Comparison of ENCODE assay signal across 8 cellular contexts in genomic region chr6:28349344-28349891, GRCh38. TPM values are rescaled to one million over a fixed set of nuclear protein-coding genes. Genes with fewer than 3 reads are reported as not detected.
DNase-seq lines count a peak whose midpoint lies in the region; TF ChIP-seq lines count a peak whose summit lies in the region.

No MANE protein-coding gene starts in this region.

- H3K9me3 Mint-ChIP-seq in glutamatergic neuron (ENCODE audit: unreplicated experiment), result no peaks in the 10 kb centered on the region

- WGBS in spleen, 5 donors, result 2 to 3% (median 2%) methylated on average over 9 of the region's 9 CpGs

- no peak for TF ChIP-seq POLR2A in spleen (IDR thresholded peaks at IDR 0.05)

- H3K27ac ChIP-seq in SJSA1 (0 out of 2 replicates have a peak overlapping the region, but pooled peaks have one; percentile 7), spleen (peak overlapping the region; percentile 24 to 87 (median 84))

- H3K27me3 Mint-ChIP-seq in glutamatergic neuron (ENCODE audit: unreplicated experiment), result peaks cover 2% of the 10 kb centered on the region

- no peaks in the 10 kb centered on the region for H3K27me3 ChIP-seq in SJSA1 (replicated peaks)
- peaks cover 0 to 4% (median 0%) of the 10 kb centered on the region in 7 donors for H3K27me3 ChIP-seq in spleen (replicated peaks in 1 of 7)

- peak overlapping the region; percentile 99 for H3K4me3 Mint-ChIP-seq in glutamatergic neuron (ENCODE audit: unreplicated experiment)

- H3K4me1 Mint-ChIP-seq in glutamatergic neuron (ENCODE audit: low read depth, unreplicated experiment), result peaks cover 8% of the 10 kb centered on the region

- peak overlapping the region; percentile 95 for H3K27ac Mint-ChIP-seq in glutamatergic neuron (ENCODE audit: unreplicated experiment)

- H3K36me3 ChIP-seq in SJSA1 (no peaks in the 10 kb centered on the region; the same call in 1 of the 2 replicates), spleen (no peaks in the 10 kb centered on the region)

- peak; percentile 65 for DNase-seq in NCI-H2227 treated with DMSO at 0.1 percent for 48 hours (lab: John Stamatoyannopoulos, UW)
- DNase-seq in NCI-H2227 (lab: John Stamatoyannopoulos, UW; ENCODE audit: unreplicated experiment), result no peak
- DNase-seq in SJSA1 (ENCODE audit: low read depth in 1 of 2, low spot score in 2 of 2), result no peak
- DNase-seq in glutamatergic neuron, result no peak
- DNase-seq in spleen, result no peak
- DNase-seq in NCI-H345 (lab: John Stamatoyannopoulos, UW), result no peak
- no peak for DNase-seq in cerebellar cortex (ENCODE audit: low spot score)
- DNase-seq in NCI-H1092 (lab: John Stamatoyannopoulos, UW), result no peak

- no peak for TF ChIP-seq CTCF in glutamatergic neuron (IDR thresholded peaks at IDR 0.05; ENCODE audit: partially characterized antibody, unreplicated experiment)
- TF ChIP-seq CTCF in spleen (IDR thresholded peaks at IDR 0.05 in 8 of 11, conservative IDR thresholded peaks at IDR 0.05 in 3 of 11), result no peak

- H3K9me3 ChIP-seq in SJSA1 (replicated peaks) (no peaks in the 10 kb centered on the region), spleen (no peaks in the 10 kb centered on the region)

- peak overlapping the region; percentile 53 for H3K4me3 ChIP-seq in SJSA1
- H3K4me3 ChIP-seq in spleen, result peak overlapping the region; percentile 55 to 84 (median 64)

- H3K36me3 Mint-ChIP-seq in glutamatergic neuron (ENCODE audit: unreplicated experiment), result no peaks in the 10 kb centered on the region

- H3K4me1 ChIP-seq in SJSA1 (replicated peaks), result peaks cover 24% of the 10 kb centered on the region
- H3K4me1 ChIP-seq in spleen, result peaks cover 13 to 38% (median 22%) of the 10 kb centered on the region in 6 donors

- intact Hi-C loops in spleen (cut with DNase I; ENCODE audit: low total_unique reads), result no loop called here

RNA-seq across cellular contexts. Expression of gene ZKSCAN3, which starts 0.3 kb away (rescaled TPM):
- total RNA-seq in SJSA1 (2014; rRNA removed; shearing (Covaris generic)), result 5.9 and 6.9 TPM in 2 replicates
- 16.0 TPM for total RNA-seq in glutamatergic neuron (ENCODE audit: unreplicated experiment)
- 1 to 10 TPM; 4.9 to 8.4 (median 7.1) TPM for total RNA-seq in spleen
- polyA plus RNA-seq in spleen, result 1 to 10 TPM; 1.0 to 2.2 (median 1.6) TPM

RNA-seq across cellular contexts. Expression of gene ZSCAN31, which starts 13.5 kb away (rescaled TPM):
- 17.9 and 67.4 TPM in 2 replicates for total RNA-seq in SJSA1 (2014; rRNA removed; shearing (Covaris generic))
- total RNA-seq in glutamatergic neuron (ENCODE audit: unreplicated experiment) (6.9 TPM), spleen (10 to 100 TPM in 1 of 7 donors, 1 to 10 TPM in 6; 2.8 to 13.7 (median 4.2) TPM)
- 1 to 10 TPM; 1.2 to 2.5 (median 1.7) TPM for polyA plus RNA-seq in spleen

RNA-seq across cellular contexts. Expression of gene ZSCAN12, which starts 50.1 kb away (rescaled TPM):
- total RNA-seq in SJSA1 (2014; rRNA removed; shearing (Covaris generic)), result 4.8 and 6.6 TPM in 2 replicates
- 16.7 TPM for total RNA-seq in glutamatergic neuron (ENCODE audit: unreplicated experiment)
- 10 to 100 TPM in 1 of 7 donors, 1 to 10 TPM in 6; 6.6 to 10.3 (median 8.8) TPM for total RNA-seq in spleen
- 1 to 10 TPM; 1.8 to 3.1 (median 2.4) TPM for polyA plus RNA-seq in spleen
